In the genomic region with DNA sequence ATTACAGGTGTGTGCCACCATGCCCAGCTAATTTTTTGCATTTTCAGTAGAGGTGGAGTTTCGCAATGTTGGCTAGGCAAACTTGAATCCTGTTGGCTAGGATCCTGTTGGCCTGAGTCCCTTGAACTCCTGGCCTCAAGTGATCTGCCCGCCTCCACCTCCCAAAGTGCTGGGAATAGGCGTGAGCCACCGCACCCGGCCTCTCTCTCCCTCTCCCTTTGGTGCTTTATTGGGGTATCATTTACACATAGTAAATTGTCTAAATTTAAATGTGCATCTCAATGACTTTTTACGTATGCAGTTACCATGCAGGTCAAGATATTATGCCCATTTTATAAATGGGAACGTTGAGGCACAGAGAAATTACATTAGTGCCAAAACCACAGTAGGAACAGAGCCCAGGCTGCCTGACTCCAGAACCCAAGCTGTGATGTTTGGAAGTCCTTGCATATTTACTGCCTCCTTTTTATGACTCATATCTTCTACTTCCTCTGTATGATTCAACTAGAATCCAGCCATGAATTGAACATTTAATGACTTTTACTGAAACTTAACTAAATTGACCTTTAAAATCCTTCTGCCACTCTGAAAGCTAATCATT, we compare ENCODE assay signal across 10 cellular contexts. TPM values are rescaled to one million over a fixed set of nuclear protein-coding genes. Genes with fewer than 3 reads are reported as not detected.
DNase-seq lines count a peak whose midpoint lies in the region; ATAC-seq lines count a peak whose summit lies in the region.
"Had no signal": no experiment of that assay in that cellular context is flagged by ENCODE, and none has a peak within 500 bp of the region (broad histone marks: within the 10 kb centered on the region; RNA-seq: fewer than 3 reads in every experiment).

No MANE protein-coding gene starts in this region.

- H3K27ac ChIP-seq in epithelial cell of prostate, result peak overlapping the region; percentile 57

- H3K9me3 Mint-ChIP-seq in stimulated activated effector memory CD8-positive, alpha-beta T cell treated with anti-CD3 and anti-CD28 coated beads, Interleukin-12 subunit alpha, Interleukin-12 subunit beta, amount 100 ng/mL, for 72 hours, result no peaks in the 10 kb centered on the region
- H3K9me3 Mint-ChIP-seq: T-helper 1 cell treated with Interleukin-12 subunit alpha and Interleukin-12 subunit beta and Interleukin-4 antibody, amounts not matched to agents 30 μg/mL and 1 μg/mL, for 36 hours had no signal

- no peak overlapping the region for H3K4me3 Mint-ChIP-seq in stimulated activated effector memory CD8-positive, alpha-beta T cell treated with anti-CD3 and anti-CD28 coated beads, Interleukin-12 subunit alpha, Interleukin-12 subunit beta, amount 100 ng/mL, for 72 hours
- H3K4me3 Mint-ChIP-seq: nephron; T-helper 1 cell treated with Interleukin-12 subunit alpha and Interleukin-12 subunit beta and Interleukin-4 antibody, amounts not matched to agents 30 μg/mL and 1 μg/mL, for 36 hours had no signal

- peaks cover 6% of the 10 kb centered on the region for H3K4me1 Mint-ChIP-seq in stimulated activated effector memory CD8-positive, alpha-beta T cell treated with anti-CD3 and anti-CD28 coated beads, Interleukin-12 subunit alpha, Interleukin-12 subunit beta, amount 100 ng/mL, for 72 hours
- H3K4me1 Mint-ChIP-seq: nephron had no signal

- DNase-seq in SKM-1 treated with dmso at 0.1 percent for 144 hours (lab: John Stamatoyannopoulos, UW; ENCODE audit: unreplicated experiment), result peak; percentile 12
- DNase-seq in SKM-1 (lab: John Stamatoyannopoulos, UW; ENCODE audit: unreplicated experiment), result no peak
- DNase-seq in RPMI7951 (ENCODE audit: low read depth), result peak; percentile 91
- DNase-seq in epithelial cell of prostate (ENCODE audit: low read depth, low spot score), result peak; percentile 37
- DNase-seq in stimulated activated effector memory CD8-positive, alpha-beta T cell treated with anti-CD3 and anti-CD28 coated beads, Interleukin-12 subunit alpha, Interleukin-12 subunit beta, amount 100 ng/mL, for 72 hours (ENCODE audit: low spot score in 2 of 2), result no peak
- DNase-seq in NCI-H2081 (lab: John Stamatoyannopoulos, UW), result no peak
- no peak for DNase-seq in NCI-H1092 (lab: John Stamatoyannopoulos, UW)

- no peak overlapping the region for H3K27ac Mint-ChIP-seq in stimulated activated effector memory CD8-positive, alpha-beta T cell treated with anti-CD3 and anti-CD28 coated beads, Interleukin-12 subunit alpha, Interleukin-12 subunit beta, amount 100 ng/mL, for 72 hours
- H3K27ac Mint-ChIP-seq: nephron; T-helper 1 cell treated with Interleukin-12 subunit alpha and Interleukin-12 subunit beta and Interleukin-4 antibody, amounts not matched to agents 30 μg/mL and 1 μg/mL, for 36 hours had no signal

- ATAC-seq in stimulated activated effector memory CD8-positive, alpha-beta T cell treated with anti-CD3 and anti-CD28 coated beads, Interleukin-12 subunit alpha, Interleukin-12 subunit beta, amount 100 ng/mL, for 72 hours, result peak; percentile 70
- no peak for ATAC-seq in HG02981 (IDR thresholded peaks at IDR 0.05; ENCODE audit: unreplicated experiment)

- no peaks in the 10 kb centered on the region for H3K36me3 Mint-ChIP-seq in stimulated activated effector memory CD8-positive, alpha-beta T cell treated with anti-CD3 and anti-CD28 coated beads, Interleukin-12 subunit alpha, Interleukin-12 subunit beta, amount 100 ng/mL, for 72 hours

RNA-seq across cellular contexts. Expression of a gene that starts 34.0 kb away (rescaled TPM):
- total RNA-seq in RPMI7951 (2014; rRNA removed; shearing (Covaris generic)), result 15.3 and 18.2 TPM in 2 replicates

RNA-seq across cellular contexts. Expression of a gene that starts 34.3 kb away (rescaled TPM):
- total RNA-seq in RPMI7951 (2014; rRNA removed; shearing (Covaris generic)), result 8.9 and 10.9 TPM in 2 replicates

RNA-seq across cellular contexts. Expression of a gene that starts 34.4 kb away (rescaled TPM):
- total RNA-seq in RPMI7951 (2014; rRNA removed; shearing (Covaris generic)), result 19.5 and 20.1 TPM in 2 replicates

Comparison
In these comparisons a context has a peak if more than half of its experiments do, and no peak if none do; other contexts are left out.
1. DNase-seq: peak in SKM-1 treated with dmso at 0.1 percent for 144 hours (single experiment), RPMI7951 (single experiment) and epithelial cell of prostate (single experiment); none in SKM-1 (single experiment), stimulated activated effector memory CD8-positive, alpha-beta T cell treated with anti-CD3 and anti-CD28 coated beads, Interleukin-12 subunit alpha, Interleukin-12 subunit beta, amount 100 ng/mL, for 72 hours (0 of 2), NCI-H2081 (0 of 2) and NCI-H1092 (single experiment).